Comparison of ENCODE assay signal across 30 cellular contexts in the genomic region with DNA sequence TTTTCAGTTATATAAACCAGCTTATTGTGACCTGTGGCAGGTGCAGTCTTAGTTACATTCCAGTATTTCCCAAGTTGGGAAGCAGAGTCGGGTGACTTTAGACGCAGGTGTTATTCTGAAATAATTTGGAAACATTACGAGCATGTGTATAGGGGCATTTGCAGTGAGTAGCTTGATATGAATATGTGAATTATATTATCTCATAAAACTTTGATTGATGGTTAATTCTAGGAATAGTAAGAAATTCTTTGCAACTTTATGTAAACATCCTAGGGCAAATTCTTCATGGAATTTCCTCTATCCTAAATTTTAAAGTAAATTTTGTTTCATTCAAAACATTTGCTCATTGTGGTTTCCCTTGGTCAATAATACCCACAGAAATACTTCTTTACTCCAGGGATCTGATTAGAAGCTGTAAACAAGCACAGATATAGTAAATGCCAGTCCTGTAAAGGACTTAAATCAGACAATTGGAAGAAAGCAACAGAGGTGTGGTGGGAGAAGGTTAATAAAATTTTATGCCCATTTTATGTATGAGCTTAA.
"Had no signal": no experiment of that assay in that cellular context is flagged by ENCODE, and none has a peak within 500 bp of the region (broad histone marks: within the 10 kb centered on the region; RNA-seq: fewer than 3 reads in every experiment).

No MANE protein-coding gene starts in this region.

- H2AFZ ChIP-seq: parathyroid adenoma had no signal

- H3K9ac ChIP-seq: parathyroid adenoma had no signal

- H3K36me3 ChIP-seq: neutrophil, right lobe of liver, sigmoid colon, spleen, suprapubic skin, tibial artery, transverse colon, upper lobe of right lung, uterus had no signal

- DNase-seq: naive thymus-derived CD8-positive, alpha-beta T cell; nephron progenitor cell; nucleus accumbens; posterior cingulate gyrus; psoas muscle; right cardiac atrium; right lobe of liver; sigmoid colon; spleen; stimulated activated CD4-positive, alpha-beta T cell treated with anti-CD3 and anti-CD28 coated beads, Interleukin-12 subunit alpha, Interleukin-12 subunit beta, amount 100 ng/mL, for 4 hours; stimulated activated CD4-positive, alpha-beta T cell treated with anti-CD3 and anti-CD28 coated beads, Interleukin-1b, Interleukin-23, amount 100 ng/mL, for 48 hours; stimulated activated CD4-positive, alpha-beta T cell treated with anti-CD3 and anti-CD28 coated beads, Interleukin-4, amount 100 ng/mL, for 1 hour; stimulated activated CD4-positive, alpha-beta T cell treated with anti-CD3 and anti-CD28 coated beads, Interleukin-4, amount 100 ng/mL, for 4 hours; stimulated activated CD8-positive, alpha-beta memory T cell treated with anti-CD3 and anti-CD28 coated beads, Interleukin-4, amount 100 ng/mL, for 48 hours; stimulated activated naive CD4-positive, alpha-beta T cell; stimulated activated naive CD8-positive, alpha-beta T cell treated with anti-CD3 and anti-CD28 coated beads, Interleukin-15, amount 100 ng/mL, for 72 hours; stimulated activated naive CD8-positive, alpha-beta T cell treated with anti-CD3 and anti-CD28 coated beads, Interleukin-15, Interleukin-2, amounts not matched to agents 100 U/mL and 50 U/mL, for 24 hours; substantia nigra; testis; tibial artery; transverse colon; upper lobe of right lung; uterus had no signal

- H3K9me3 ChIP-seq: neutrophil, psoas muscle, right lobe of liver, sigmoid colon, spleen, suprapubic skin, testis, tibial artery, transverse colon, upper lobe of right lung, uterus had no signal

- H3K4me2 ChIP-seq: smooth muscle cell had no signal

- H3K27ac ChIP-seq: neutrophil, parathyroid adenoma, psoas muscle, right lobe of liver, sigmoid colon, skin epidermis, spleen, suprapubic skin, testis, tibial artery, transverse colon, upper lobe of right lung, uterus had no signal

- H3K27me3 ChIP-seq: neutrophil, right lobe of liver, sigmoid colon, spleen, suprapubic skin, testis, tibial artery, transverse colon, upper lobe of right lung, uterus had no signal

- H3K4me1 ChIP-seq: parathyroid adenoma, psoas muscle, right lobe of liver, sigmoid colon, spleen, suprapubic skin, testis, tibial artery, transverse colon, upper lobe of right lung, uterus had no signal

- ATAC-seq: naive thymus-derived CD8-positive, alpha-beta T cell; natural killer cell treated with Interleukin-12 subunit alpha and Interleukin-12 subunit beta and Interleukin-15 and Interleukin-18, amount 100 ng/mL, for 72 hours; psoas muscle; right cardiac atrium; right lobe of liver; stimulated activated memory B cell treated with anti-CD40 and anti-IgM and Interleukin-4, amounts not matched to agents 10 μg/mL and 1 μg/mL and 100 μg/mL, for 72 hours; stimulated activated naive CD8-positive, alpha-beta T cell treated with anti-CD3 and anti-CD28 coated beads, Interleukin-15, amount 100 ng/mL, for 72 hours; stimulated activated naive CD8-positive, alpha-beta T cell treated with anti-CD3 and anti-CD28 coated beads, Interleukin-15, Interleukin-2, amounts not matched to agents 100 U/mL and 50 U/mL, for 24 hours; upper lobe of right lung had no signal

- H3K4me3 ChIP-seq: psoas muscle, right lobe of liver, sigmoid colon, skin epidermis, smooth muscle cell, spleen, suprapubic skin, testis, tibial artery, transverse colon, upper lobe of right lung, uterus had no signal

- H3K79me2 ChIP-seq: parathyroid adenoma had no signal
